Comparison of ENCODE assay signal across 1 cellular context in the genomic region with DNA sequence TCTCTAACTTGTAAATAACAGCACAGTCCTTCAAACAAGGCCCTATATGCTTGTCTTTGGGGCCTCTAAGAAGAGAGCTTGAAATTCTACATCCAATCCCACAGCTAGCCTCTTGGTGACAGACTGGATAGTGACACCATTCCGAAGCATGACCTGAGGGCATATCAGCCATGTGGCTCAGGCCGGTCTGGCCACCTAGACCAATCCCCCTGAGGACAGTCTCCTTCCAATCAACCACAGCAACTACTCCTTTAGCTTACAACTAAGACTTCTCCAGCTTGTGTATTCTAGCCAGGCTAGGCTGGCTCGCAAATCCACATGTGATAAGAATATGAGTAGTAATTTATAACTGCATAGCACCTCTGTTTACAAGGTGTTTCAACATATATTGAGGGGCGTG.
TF ChIP-seq lines count a peak whose summit lies in the region.

No MANE protein-coding gene starts in this region.

TF ChIP-seq in WTC11, 78 proteins besides CTCF, POLR2A, EP300 and RAD21:
- TF ChIP-seq NFE2L1 (CRISPR knock-in tag; IDR thresholded peaks at IDR 0.05) (no peak), TEAD1 (CRISPR knock-in tag; IDR thresholded peaks at IDR 0.05) (no peak), CREM (CRISPR knock-in tag; IDR thresholded peaks at IDR 0.05) (no peak), ZNF671 (CRISPR knock-in tag; IDR thresholded peaks at IDR 0.05) (no peak), ELF4 (CRISPR knock-in tag; IDR thresholded peaks at IDR 0.05; ENCODE audit: low read depth) (no peak), ATF1 (CRISPR knock-in tag; IDR thresholded peaks at IDR 0.05) (no peak)
- TF ChIP-seq, protein P1, sequence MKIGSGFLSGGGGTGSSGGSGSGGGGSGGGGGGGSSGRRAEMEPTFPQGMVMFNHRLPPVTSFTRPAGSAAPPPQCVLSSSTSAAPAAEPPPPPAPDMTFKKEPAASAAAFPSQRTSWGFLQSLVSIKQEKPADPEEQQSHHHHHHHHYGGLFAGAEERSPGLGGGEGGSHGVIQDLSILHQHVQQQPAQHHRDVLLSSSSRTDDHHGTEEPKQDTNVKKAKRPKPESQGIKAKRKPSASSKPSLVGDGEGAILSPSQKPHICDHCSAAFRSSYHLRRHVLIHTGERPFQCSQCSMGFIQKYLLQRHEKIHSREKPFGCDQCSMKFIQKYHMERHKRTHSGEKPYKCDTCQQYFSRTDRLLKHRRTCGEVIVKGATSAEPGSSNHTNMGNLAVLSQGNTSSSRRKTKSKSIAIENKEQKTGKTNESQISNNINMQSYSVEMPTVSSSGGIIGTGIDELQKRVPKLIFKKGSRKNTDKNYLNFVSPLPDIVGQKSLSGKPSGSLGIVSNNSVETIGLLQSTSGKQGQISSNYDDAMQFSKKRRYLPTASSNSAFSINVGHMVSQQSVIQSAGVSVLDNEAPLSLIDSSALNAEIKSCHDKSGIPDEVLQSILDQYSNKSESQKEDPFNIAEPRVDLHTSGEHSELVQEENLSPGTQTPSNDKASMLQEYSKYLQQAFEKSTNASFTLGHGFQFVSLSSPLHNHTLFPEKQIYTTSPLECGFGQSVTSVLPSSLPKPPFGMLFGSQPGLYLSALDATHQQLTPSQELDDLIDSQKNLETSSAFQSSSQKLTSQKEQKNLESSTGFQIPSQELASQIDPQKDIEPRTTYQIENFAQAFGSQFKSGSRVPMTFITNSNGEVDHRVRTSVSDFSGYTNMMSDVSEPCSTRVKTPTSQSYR (CRISPR knock-in tag; IDR thresholded peaks at IDR 0.05): no peak
- TF ChIP-seq, protein P2, sequence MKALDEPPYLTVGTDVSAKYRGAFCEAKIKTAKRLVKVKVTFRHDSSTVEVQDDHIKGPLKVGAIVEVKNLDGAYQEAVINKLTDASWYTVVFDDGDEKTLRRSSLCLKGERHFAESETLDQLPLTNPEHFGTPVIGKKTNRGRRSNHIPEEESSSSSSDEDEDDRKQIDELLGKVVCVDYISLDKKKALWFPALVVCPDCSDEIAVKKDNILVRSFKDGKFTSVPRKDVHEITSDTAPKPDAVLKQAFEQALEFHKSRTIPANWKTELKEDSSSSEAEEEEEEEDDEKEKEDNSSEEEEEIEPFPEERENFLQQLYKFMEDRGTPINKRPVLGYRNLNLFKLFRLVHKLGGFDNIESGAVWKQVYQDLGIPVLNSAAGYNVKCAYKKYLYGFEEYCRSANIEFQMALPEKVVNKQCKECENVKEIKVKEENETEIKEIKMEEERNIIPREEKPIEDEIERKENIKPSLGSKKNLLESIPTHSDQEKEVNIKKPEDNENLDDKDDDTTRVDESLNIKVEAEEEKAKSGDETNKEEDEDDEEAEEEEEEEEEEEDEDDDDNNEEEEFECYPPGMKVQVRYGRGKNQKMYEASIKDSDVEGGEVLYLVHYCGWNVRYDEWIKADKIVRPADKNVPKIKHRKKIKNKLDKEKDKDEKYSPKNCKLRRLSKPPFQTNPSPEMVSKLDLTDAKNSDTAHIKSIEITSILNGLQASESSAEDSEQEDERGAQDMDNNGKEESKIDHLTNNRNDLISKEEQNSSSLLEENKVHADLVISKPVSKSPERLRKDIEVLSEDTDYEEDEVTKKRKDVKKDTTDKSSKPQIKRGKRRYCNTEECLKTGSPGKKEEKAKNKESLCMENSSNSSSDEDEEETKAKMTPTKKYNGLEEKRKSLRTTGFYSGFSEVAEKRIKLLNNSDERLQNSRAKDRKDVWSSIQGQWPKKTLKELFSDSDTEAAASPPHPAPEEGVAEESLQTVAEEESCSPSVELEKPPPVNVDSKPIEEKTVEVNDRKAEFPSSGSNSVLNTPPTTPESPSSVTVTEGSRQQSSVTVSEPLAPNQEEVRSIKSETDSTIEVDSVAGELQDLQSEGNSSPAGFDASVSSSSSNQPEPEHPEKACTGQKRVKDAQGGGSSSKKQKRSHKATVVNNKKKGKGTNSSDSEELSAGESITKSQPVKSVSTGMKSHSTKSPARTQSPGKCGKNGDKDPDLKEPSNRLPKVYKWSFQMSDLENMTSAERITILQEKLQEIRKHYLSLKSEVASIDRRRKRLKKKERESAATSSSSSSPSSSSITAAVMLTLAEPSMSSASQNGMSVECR (CRISPR knock-in tag; IDR thresholded peaks at IDR 0.05; ENCODE audit: borderline replicate concordance): no peak
- TF ChIP-seq, protein P3, sequence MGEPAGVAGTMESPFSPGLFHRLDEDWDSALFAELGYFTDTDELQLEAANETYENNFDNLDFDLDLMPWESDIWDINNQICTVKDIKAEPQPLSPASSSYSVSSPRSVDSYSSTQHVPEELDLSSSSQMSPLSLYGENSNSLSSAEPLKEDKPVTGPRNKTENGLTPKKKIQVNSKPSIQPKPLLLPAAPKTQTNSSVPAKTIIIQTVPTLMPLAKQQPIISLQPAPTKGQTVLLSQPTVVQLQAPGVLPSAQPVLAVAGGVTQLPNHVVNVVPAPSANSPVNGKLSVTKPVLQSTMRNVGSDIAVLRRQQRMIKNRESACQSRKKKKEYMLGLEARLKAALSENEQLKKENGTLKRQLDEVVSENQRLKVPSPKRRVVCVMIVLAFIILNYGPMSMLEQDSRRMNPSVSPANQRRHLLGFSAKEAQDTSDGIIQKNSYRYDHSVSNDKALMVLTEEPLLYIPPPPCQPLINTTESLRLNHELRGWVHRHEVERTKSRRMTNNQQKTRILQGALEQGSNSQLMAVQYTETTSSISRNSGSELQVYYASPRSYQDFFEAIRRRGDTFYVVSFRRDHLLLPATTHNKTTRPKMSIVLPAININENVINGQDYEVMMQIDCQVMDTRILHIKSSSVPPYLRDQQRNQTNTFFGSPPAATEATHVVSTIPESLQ (CRISPR knock-in tag; IDR thresholded peaks at IDR 0.05): no peak
- TF ChIP-seq, protein P4, sequence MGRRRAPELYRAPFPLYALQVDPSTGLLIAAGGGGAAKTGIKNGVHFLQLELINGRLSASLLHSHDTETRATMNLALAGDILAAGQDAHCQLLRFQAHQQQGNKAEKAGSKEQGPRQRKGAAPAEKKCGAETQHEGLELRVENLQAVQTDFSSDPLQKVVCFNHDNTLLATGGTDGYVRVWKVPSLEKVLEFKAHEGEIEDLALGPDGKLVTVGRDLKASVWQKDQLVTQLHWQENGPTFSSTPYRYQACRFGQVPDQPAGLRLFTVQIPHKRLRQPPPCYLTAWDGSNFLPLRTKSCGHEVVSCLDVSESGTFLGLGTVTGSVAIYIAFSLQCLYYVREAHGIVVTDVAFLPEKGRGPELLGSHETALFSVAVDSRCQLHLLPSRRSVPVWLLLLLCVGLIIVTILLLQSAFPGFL (CRISPR knock-in tag; IDR thresholded peaks at IDR 0.05; ENCODE audit: borderline replicate concordance): no peak
- TF ChIP-seq, protein P5, sequence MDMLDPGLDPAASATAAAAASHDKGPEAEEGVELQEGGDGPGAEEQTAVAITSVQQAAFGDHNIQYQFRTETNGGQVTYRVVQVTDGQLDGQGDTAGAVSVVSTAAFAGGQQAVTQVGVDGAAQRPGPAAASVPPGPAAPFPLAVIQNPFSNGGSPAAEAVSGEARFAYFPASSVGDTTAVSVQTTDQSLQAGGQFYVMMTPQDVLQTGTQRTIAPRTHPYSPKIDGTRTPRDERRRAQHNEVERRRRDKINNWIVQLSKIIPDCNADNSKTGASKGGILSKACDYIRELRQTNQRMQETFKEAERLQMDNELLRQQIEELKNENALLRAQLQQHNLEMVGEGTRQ (CRISPR knock-in tag; IDR thresholded peaks at IDR 0.05): no peak
- TF ChIP-seq, protein P6, sequence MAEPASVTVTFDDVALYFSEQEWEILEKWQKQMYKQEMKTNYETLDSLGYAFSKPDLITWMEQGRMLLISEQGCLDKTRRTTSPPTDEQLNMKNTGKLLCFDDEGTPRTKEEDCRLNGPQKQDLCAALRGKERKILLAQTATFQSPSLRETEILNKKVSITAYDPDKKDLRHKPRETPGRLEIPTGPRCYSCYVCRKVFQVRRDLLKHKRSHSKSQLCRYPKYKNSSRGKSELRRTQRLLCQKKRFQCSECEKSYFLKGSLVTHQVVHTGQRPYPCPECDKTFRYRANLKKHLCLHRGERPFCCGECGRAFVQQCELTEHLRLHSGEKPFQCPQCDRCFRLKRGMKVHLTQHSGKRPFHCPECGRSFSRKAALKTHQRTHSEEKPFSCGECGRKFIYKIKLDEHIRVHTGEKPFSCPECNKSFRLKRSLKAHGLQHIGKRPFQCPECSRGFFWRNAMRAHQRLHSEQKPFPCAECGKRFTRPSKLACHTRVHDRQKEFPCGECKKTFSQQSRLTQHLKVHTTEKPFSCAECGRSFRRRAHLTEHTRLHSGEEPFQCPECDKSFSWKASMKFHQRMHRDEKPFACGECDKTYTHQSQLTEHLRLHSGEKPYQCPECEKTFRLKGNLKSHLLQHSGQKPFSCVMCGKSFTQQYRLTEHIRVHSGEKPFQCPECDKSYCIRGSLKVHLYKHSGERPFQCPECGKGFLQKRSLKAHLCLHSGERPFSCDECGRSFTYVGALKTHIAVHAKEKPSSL (CRISPR knock-in tag; conservative IDR thresholded peaks at IDR 0.05): no peak
TF ChIP-seq in WTC11: peak in this region for 0.
